In the genomic region with DNA sequence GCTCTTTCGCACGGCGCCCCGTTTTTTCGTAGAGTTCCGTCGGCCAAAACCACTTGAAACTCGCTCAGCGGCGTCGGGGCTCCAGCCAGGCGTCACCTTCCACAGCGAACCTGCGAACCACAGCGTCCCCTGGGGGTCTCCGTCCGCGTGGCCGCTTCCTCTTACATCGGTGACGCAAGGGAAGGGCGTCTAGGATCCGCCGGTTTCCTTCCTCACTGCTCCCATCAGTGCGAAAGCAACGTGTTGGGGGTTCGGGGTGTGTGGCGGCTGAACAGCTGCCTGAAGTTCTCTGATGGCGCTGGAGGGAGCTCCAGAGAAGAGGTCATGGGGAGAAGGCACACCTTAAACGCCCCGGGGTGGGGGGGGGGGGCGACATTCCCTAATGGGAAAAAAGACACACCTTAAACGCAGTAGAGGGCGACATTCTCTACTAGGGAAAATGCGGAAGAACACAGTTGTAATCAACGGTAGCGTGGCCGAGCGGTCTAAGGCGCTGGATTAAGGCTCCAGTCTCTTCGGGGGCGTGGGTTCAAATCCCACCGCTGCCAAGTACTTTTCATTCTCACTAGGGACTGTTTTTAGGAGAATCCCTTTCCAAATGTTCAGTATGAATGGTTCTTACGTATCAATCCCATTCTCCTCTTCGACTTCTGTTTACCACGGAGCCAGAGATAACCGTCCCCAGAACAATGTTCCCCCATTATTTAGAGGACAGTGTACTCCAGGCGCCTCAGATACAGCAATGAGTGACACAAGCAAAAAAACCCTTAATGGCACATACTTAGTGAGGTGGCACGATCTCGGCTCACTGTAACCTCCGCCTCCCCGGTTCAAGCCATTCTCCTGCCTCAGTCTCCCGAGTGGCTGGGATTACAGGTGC, we compare ENCODE assay signal across 8 cellular contexts. TPM values are rescaled to one million over a fixed set of nuclear protein-coding genes. Genes with fewer than 3 reads are reported as not detected.
DNase-seq lines count a peak whose midpoint lies in the region; ATAC-seq and TF ChIP-seq lines count a peak whose summit lies in the region.

No MANE protein-coding gene starts in this region.

- peaks cover 12% of the 10 kb centered on the region for H3K4me1 ChIP-seq in suprapubic skin

- H3K4me1 Mint-ChIP-seq in natural killer cell treated with Interleukin-12 subunit alpha and Interleukin-12 subunit beta and Interleukin-15 and Interleukin-18, amount 100 ng/mL, for 72 hours (ENCODE audit: low read depth in 2 of 2), result peaks cover 24 to 26% of the 10 kb centered on the region in 2 donors

- 31% methylated on average over 44 of the region's 53 CpGs for WGBS in suprapubic skin

- DNase-seq in AG09319 (ENCODE audit: extremely low read depth, low read depth), result no peak
- peak; percentile 93 for DNase-seq in KBM-7
- peak; percentile 69 for DNase-seq in activated CD8-positive, alpha-beta memory T cell treated with anti-CD3 and anti-CD28 coated beads, Interleukin-2, amount 50 U/mL, for 4 hours
- peak; percentile 92 to 94 for DNase-seq in erythroblast (lab: John Stamatoyannopoulos, UW)
- peak; percentile 74 for DNase-seq in natural killer cell treated with Interleukin-12 subunit alpha and Interleukin-12 subunit beta and Interleukin-15 and Interleukin-18, amount 100 ng/mL, for 72 hours (ENCODE audit: low spot score)
- DNase-seq in suprapubic skin (ENCODE audit: low spot score in 2 of 2), result no peak
- no peak for DNase-seq in glomerular visceral epithelial cell (ENCODE audit: extremely low spot score)
- no peak for DNase-seq in cerebellar nuclear complex (lab: John Stamatoyannopoulos, UW)

- H3K27ac Mint-ChIP-seq in natural killer cell treated with Interleukin-12 subunit alpha and Interleukin-12 subunit beta and Interleukin-15 and Interleukin-18, amount 100 ng/mL, for 72 hours, result peak overlapping the region; percentile 23 to 71

- peaks cover 13% of the 10 kb centered on the region for H3K27me3 ChIP-seq in suprapubic skin

- H3K27ac ChIP-seq in suprapubic skin, result no peak overlapping the region

- no peak for TF ChIP-seq EP300 in suprapubic skin (IDR thresholded peaks at IDR 0.05)

- TF ChIP-seq POLR2A in erythroblast (IDR thresholded peaks at IDR 0.05; ENCODE audit: low read length) (peak; percentile 18), suprapubic skin (IDR thresholded peaks at IDR 0.05) (no peak)

- H3K27me3 Mint-ChIP-seq in natural killer cell treated with Interleukin-12 subunit alpha and Interleukin-12 subunit beta and Interleukin-15 and Interleukin-18, amount 100 ng/mL, for 72 hours, result peaks cover 29 to 40% of the 10 kb centered on the region in 2 donors

- H3K4me3 Mint-ChIP-seq in natural killer cell treated with Interleukin-12 subunit alpha and Interleukin-12 subunit beta and Interleukin-15 and Interleukin-18, amount 100 ng/mL, for 72 hours, result peak overlapping the region; percentile 85

- H3K36me3 ChIP-seq in suprapubic skin, result no peaks in the 10 kb centered on the region

- TF ChIP-seq CTCF in AG09319 (IDR thresholded peaks at IDR 0.05; ENCODE audit: low read depth, low read length), result peak; percentile 35
- peak in 1 of 2 donors; percentile 31 for TF ChIP-seq CTCF in suprapubic skin (IDR thresholded peaks at IDR 0.05)

- H3K4me3 ChIP-seq in suprapubic skin, result peak overlapping the region; percentile 36

- no peaks in the 10 kb centered on the region for H3K9me3 ChIP-seq in suprapubic skin

- peaks cover 4% of the 10 kb centered on the region for H3K36me3 Mint-ChIP-seq in natural killer cell treated with Interleukin-12 subunit alpha and Interleukin-12 subunit beta and Interleukin-15 and Interleukin-18, amount 100 ng/mL, for 72 hours

- peak; percentile 86 to 87 for ATAC-seq in natural killer cell treated with Interleukin-12 subunit alpha and Interleukin-12 subunit beta and Interleukin-15 and Interleukin-18, amount 100 ng/mL, for 72 hours

- in situ Hi-C loops in KBM-7 (cut with MboI; ENCODE audit: low pct_unique_long_range_greater_than_20kb, low sequenced_read_pairs), result loop anchor here (25.0 kb wide), 1 partner anchor 301 kb away; no protein-coding TSS in a partner anchor

- H3K9me3 Mint-ChIP-seq in natural killer cell treated with Interleukin-12 subunit alpha and Interleukin-12 subunit beta and Interleukin-15 and Interleukin-18, amount 100 ng/mL, for 72 hours, result no peaks in the 10 kb centered on the region

RNA-seq across cellular contexts. Expression of a gene that starts 16.3 kb away (rescaled TPM):
- total RNA-seq in natural killer cell treated with Interleukin-12 subunit alpha and Interleukin-12 subunit beta and Interleukin-15 and Interleukin-18, amount 100 ng/mL, for 72 hours, result under 1 TPM; 0.19 to 0.28 TPM
- 1 to 10 TPM in 1 of 4 donors, under 1 TPM in 3; 0.15 to 1.9 (median 0.57) TPM for total RNA-seq in suprapubic skin

RNA-seq across cellular contexts. Expression of a gene that starts 56.2 kb away (rescaled TPM):
- not detected for total RNA-seq in natural killer cell treated with Interleukin-12 subunit alpha and Interleukin-12 subunit beta and Interleukin-15 and Interleukin-18, amount 100 ng/mL, for 72 hours
- not detected for total RNA-seq in suprapubic skin

Comparison
In these comparisons a context has a peak if more than half of its experiments do, and no peak if none do; other contexts are left out.
1. DNase-seq: peak in KBM-7 (single experiment), activated CD8-positive, alpha-beta memory T cell treated with anti-CD3 and anti-CD28 coated beads, Interleukin-2, amount 50 U/mL, for 4 hours (single experiment), erythroblast (2 of 2) and natural killer cell treated with Interleukin-12 subunit alpha and Interleukin-12 subunit beta and Interleukin-15 and Interleukin-18, amount 100 ng/mL, for 72 hours (single experiment); none in AG09319 (single experiment), suprapubic skin (0 of 2), glomerular visceral epithelial cell (single experiment) and cerebellar nuclear complex (0 of 2).